9 cellular contexts compared by ENCODE assay signal in genomic region chr6:163260111-163260895, GRCh38.
DNase-seq lines count a peak whose midpoint lies in the region; ATAC-seq, FAIRE-seq and TF ChIP-seq lines count a peak whose summit lies in the region.
"Had no signal": no experiment of that assay in that cellular context is flagged by ENCODE, and none has a peak within 500 bp of the region (broad histone marks: within the 10 kb centered on the region; RNA-seq: fewer than 3 reads in every experiment).

No MANE protein-coding gene starts in this region.

- H3K23ac ChIP-seq in H1 (ENCODE audit: insufficient read length): no peak overlapping the region

- H3K36me3 ChIP-seq in H1 (ENCODE audit: control insufficient read depth in 2 of 4, insufficient read depth in 4 of 4, low read length in 3 of 4) (no peaks in the 10 kb centered on the region), upper lobe of right lung (no peaks in the 10 kb centered on the region)

- DNase-seq in activated naive CD8-positive, alpha-beta T cell treated with anti-CD3 and anti-CD28 coated beads for 36 hours: no peak
- peak; percentile 64 to 77 for DNase-seq in H1 (ENCODE audit: low read depth in 1 of 2, low spot score in 2 of 2)
- peak; percentile 80 for DNase-seq in midbrain (lab: John Stamatoyannopoulos, UW)
- DNase-seq in upper lobe of right lung: no peak
- DNase-seq in NCI-H128 (lab: John Stamatoyannopoulos, UW; ENCODE audit: unreplicated experiment): no peak
- no peak for DNase-seq in NCI-H345 treated with DMSO at 0.1 percent for 48 hours (lab: John Stamatoyannopoulos, UW; ENCODE audit: unreplicated experiment)
- DNase-seq in A172 (ENCODE audit: low spot score): no peak

- no peaks in the 10 kb centered on the region for H4K20me1 ChIP-seq in H1 (replicated peaks in 1 of 2; ENCODE audit: control insufficient read depth in 1 of 2, insufficient read depth in 2 of 2, low read length in 2 of 2)

- CTCF ChIA-PET in H1 (lab: Charles Lee; ENCODE audit: partially characterized antibody): interaction anchor here (0.6 to 1.7 kb wide), 7 partner anchors 10 to 162 kb away, joined by 3 to 7 read pairs (median 4); no protein-coding TSS in a partner anchor

- H3K36me3 Mint-ChIP-seq in activated naive CD8-positive, alpha-beta T cell: no peaks in the 10 kb centered on the region
- no peaks in the 10 kb centered on the region for H3K36me3 Mint-ChIP-seq in activated naive CD8-positive, alpha-beta T cell treated with anti-CD3 and anti-CD28 coated beads for 36 hours

- peak overlapping the region; percentile 75 to 85 for H3K4me2 ChIP-seq in H1 (ENCODE audit: insufficient read depth in 1 of 2, low read depth in 2 of 2, low read length in 2 of 2)

- H3K4me1 ChIP-seq in H1 (replicated peaks in 1 of 4; ENCODE audit: control insufficient read depth in 3 of 4, insufficient read depth in 4 of 4, low read length in 3 of 4): peaks cover 3 to 21% (median 20%) of the 10 kb centered on the region in 4 experiments
- peaks cover 9% of the 10 kb centered on the region for H3K4me1 ChIP-seq in upper lobe of right lung

- ATAC-seq in upper lobe of right lung: peak; percentile 37

- no peak overlapping the region for H4K8ac ChIP-seq in H1 (ENCODE audit: extremely low read depth, insufficient read depth, low read length)

- H4K91ac ChIP-seq in H1 (replicated peaks; ENCODE audit: insufficient read length, low read length): peak overlapping the region; percentile 95

- no peaks in the 10 kb centered on the region for H3K79me1 ChIP-seq in H1 (ENCODE audit: low read depth, low read length)

- no peaks in the 10 kb centered on the region for H3K9me3 Mint-ChIP-seq in activated naive CD8-positive, alpha-beta T cell (ENCODE audit: low read depth)
- no peaks in the 10 kb centered on the region for H3K9me3 Mint-ChIP-seq in activated naive CD8-positive, alpha-beta T cell treated with anti-CD3 and anti-CD28 coated beads for 36 hours

- H3K4me3 ChIP-seq in H1 (ENCODE audit: extremely low read depth in 1 of 4, insufficient read depth in 2 of 4, low read depth in 3 of 4, low read length in 4 of 4) (peak overlapping the region; percentile 2 to 56 (median 37); a peak in 6 of 8 replicates), upper lobe of right lung (peak overlapping the region; percentile 11)

- H3K4me3 Mint-ChIP-seq in activated naive CD8-positive, alpha-beta T cell: peak overlapping the region; percentile 40
- no peak overlapping the region for H3K4me3 Mint-ChIP-seq in activated naive CD8-positive, alpha-beta T cell treated with anti-CD3 and anti-CD28 coated beads for 36 hours

- WGBS in H1 (ENCODE audit: extremely low coverage in 1 of 2, insufficient coverage in 1 of 2, insufficient read length in 1 of 2, insufficient replicate concordance in 2 of 2, low coverage in 1 of 2, low lambda C conversion rate in 2 of 2, missing lambda C conversion rate in 1 of 2), 2 experiments: 5% methylated on average over 21 of the region's 21 CpGs; no CpG with 5 or more reads in 1 of the 2 experiments

- POLR2A ChIA-PET in H1 (lab: Charles Lee; ENCODE audit: partially characterized antibody): interaction anchor here (0.6 to 1.6 kb wide), 4 partner anchors 14 to 1869 kb away, joined by 3 to 5 read pairs (median 4); no protein-coding TSS in a partner anchor

- H3K4me1 Mint-ChIP-seq in activated naive CD8-positive, alpha-beta T cell (ENCODE audit: low read depth): peaks cover 9% of the 10 kb centered on the region
- no peaks in the 10 kb centered on the region for H3K4me1 Mint-ChIP-seq in activated naive CD8-positive, alpha-beta T cell treated with anti-CD3 and anti-CD28 coated beads for 36 hours

- H3K9me3 ChIP-seq in H1 (ENCODE audit: insufficient read depth in 2 of 2, low read depth in 1 of 2, low read length in 1 of 2) (no peaks in the 10 kb centered on the region), upper lobe of right lung (no peaks in the 10 kb centered on the region)

- H2BK15ac ChIP-seq in H1 (ENCODE audit: low read length): no peak overlapping the region

- no peak overlapping the region for H3K56ac ChIP-seq in H1 (replicated peaks; ENCODE audit: insufficient read length, low read depth, low read length)

- 0 out of 2 replicates have a peak overlapping the region, but pooled peaks have one; percentile 3 for H2AK5ac ChIP-seq in H1 (ENCODE audit: low read depth, low read length)

- H2BK20ac ChIP-seq in H1 (ENCODE audit: low read length): peak overlapping the region; percentile 91

- intact Hi-C loops in upper lobe of right lung (cut with DNase I): no loop called here

- H3K27ac ChIP-seq in H1 (ENCODE audit: low read depth, low read length): peak overlapping the region; percentile 61; the same call in 1 of the 2 replicates
- H3K27ac ChIP-seq in upper lobe of right lung: no peak overlapping the region

- H2BK12ac ChIP-seq in H1 (ENCODE audit: low read depth, low read length): peak overlapping the region; percentile 86

- no peak overlapping the region; a peak in 1 of 7 replicates for H3K9ac ChIP-seq in H1 (replicated peaks in 1 of 4; ENCODE audit: extremely low read depth in 1 of 4, low read depth in 3 of 4, low read length in 3 of 4)

- H3K27me3 Mint-ChIP-seq in activated naive CD8-positive, alpha-beta T cell: peaks cover 11% of the 10 kb centered on the region
- H3K27me3 Mint-ChIP-seq in activated naive CD8-positive, alpha-beta T cell treated with anti-CD3 and anti-CD28 coated beads for 36 hours: no peaks in the 10 kb centered on the region

- no peak for TF ChIP-seq CTCF in H1 (IDR thresholded peaks at IDR 0.05; ENCODE audit: control extremely low read depth in 1 of 3, insufficient read depth in 1 of 3, low read depth in 1 of 3, low read length in 3 of 3)
- TF ChIP-seq CTCF in upper lobe of right lung (IDR thresholded peaks at IDR 0.05): no peak

- no peak overlapping the region for H2AFZ ChIP-seq in H1 (ENCODE audit: low read length)

- peaks cover 9% of the 10 kb centered on the region; the same call in 1 of the 2 replicates for H3K23me2 ChIP-seq in H1 (ENCODE audit: low read depth, low read length)

- peak in 1 of 2 experiments; percentile 2; a peak in 1 of 3 replicates for TF ChIP-seq EP300 in H1 (IDR thresholded peaks at IDR 0.05; ENCODE audit: borderline replicate concordance in 1 of 2, low read depth in 2 of 2, low read length in 2 of 2)

- TF ChIP-seq POLR2A in H1 (IDR thresholded peaks at IDR 0.05; ENCODE audit: control extremely low read depth in 1 of 2, low read depth in 2 of 2, low read length in 2 of 2): 0 out of 3 replicates have a peak, but pooled peaks of 1 of the 2 experiments have one; percentile 27

- H2BK5ac ChIP-seq in H1 (ENCODE audit: low read depth, low read length): peak overlapping the region; percentile 54; the same call in 1 of the 2 replicates

- no peak overlapping the region for H3K4ac ChIP-seq in H1 (replicated peaks; ENCODE audit: insufficient read length, low read depth, low read length)

- peak; percentile 99 for FAIRE-seq in H1 (lab: Jason Lieb, UNC)
- FAIRE-seq: endometrium had no signal

- H2BK120ac ChIP-seq in H1 (replicated peaks; ENCODE audit: low read depth, low read length): no peak overlapping the region

- H3K79me2 ChIP-seq in H1 (ENCODE audit: control insufficient read depth in 1 of 2, insufficient read depth in 2 of 2, low read length in 2 of 2): no peaks in the 10 kb centered on the region

- H3K27me3 ChIP-seq in H1 (replicated peaks in 1 of 4; ENCODE audit: control insufficient read depth in 3 of 4, extremely low read depth in 1 of 4, insufficient read depth in 3 of 4, low read length in 3 of 4) (peaks cover 7 to 14% (median 11%) of the 10 kb centered on the region in 4 experiments), upper lobe of right lung (no peaks in the 10 kb centered on the region)

- H4K5ac ChIP-seq in H1 (ENCODE audit: insufficient read length, low read depth, low read length): peak overlapping the region; percentile 61

- no peak overlapping the region for H3K27ac Mint-ChIP-seq in activated naive CD8-positive, alpha-beta T cell
- H3K27ac Mint-ChIP-seq in activated naive CD8-positive, alpha-beta T cell treated with anti-CD3 and anti-CD28 coated beads for 36 hours: no peak overlapping the region

- H3K14ac ChIP-seq in H1 (ENCODE audit: insufficient read length): no peak overlapping the region

- TF ChIP-seq RAD21 in H1 (IDR thresholded peaks at IDR 0.05 in 1 of 2, conservative IDR thresholded peaks at IDR 0.05 in 1 of 2; ENCODE audit: low read depth in 2 of 2, low read length in 2 of 2): no peak; a peak in 1 of 4 replicates

- peak overlapping the region; percentile 75 for H3K18ac ChIP-seq in H1 (ENCODE audit: extremely low read depth, low read length)

TF ChIP-seq in H1, 55 proteins besides CTCF, POLR2A, EP300 and RAD21 (continues in another document):
- TF ChIP-seq HDAC2 (IDR thresholded peaks at IDR 0.05; ENCODE audit: borderline replicate concordance in 1 of 2, low read depth in 2 of 2, low read length in 2 of 2) (peak; percentile 84 to 93; a peak in 2 of 4 replicates), CEBPB (IDR thresholded peaks at IDR 0.05; ENCODE audit: low read depth, low read length) (no peak), BACH1 (IDR thresholded peaks at IDR 0.05; ENCODE audit: low read length) (peak; percentile 5; the same call in 1 of the 2 replicates), NANOG (IDR thresholded peaks at IDR 0.05; ENCODE audit: insufficient read depth, low read depth, low read length, poor library complexity, severe bottlenecking) (peak; percentile 48), CTBP2 (IDR thresholded peaks at IDR 0.05; ENCODE audit: borderline replicate concordance, insufficient read depth, insufficient read length, low read length) (peak; percentile 31), JUND (IDR thresholded peaks at IDR 0.05; ENCODE audit: low read length) (peak; percentile 48; the same call in 1 of the 2 replicates), PHF8 (conservative IDR thresholded peaks at IDR 0.05; ENCODE audit: low read depth, low read length) (no peak), ASH2L (IDR thresholded peaks at IDR 0.05; ENCODE audit: low read length) (peak; percentile 68), TBP (IDR thresholded peaks at IDR 0.05; ENCODE audit: low read depth, low read length) (0 out of 2 replicates have a peak, but pooled peaks have one; percentile 30), RBBP5 (IDR thresholded peaks at IDR 0.05; ENCODE audit: borderline replicate concordance, low read depth, low read length) (0 out of 2 replicates have a peak, but pooled peaks have one; percentile 70), TCF12 (IDR thresholded peaks at IDR 0.05; ENCODE audit: low read depth, low read length) (no peak)

Comparison
In these comparisons a context has a peak if more than half of its experiments do, and no peak if none do; other contexts are left out.
1. DNase-seq: peak in H1 (2 of 2) and midbrain (single experiment); none in activated naive CD8-positive, alpha-beta T cell treated with anti-CD3 and anti-CD28 coated beads for 36 hours (single experiment), upper lobe of right lung (single experiment), NCI-H128 (single experiment), NCI-H345 treated with DMSO at 0.1 percent for 48 hours (single experiment) and A172 (single experiment).